16 cellular contexts compared by ENCODE assay signal in the genomic region with DNA sequence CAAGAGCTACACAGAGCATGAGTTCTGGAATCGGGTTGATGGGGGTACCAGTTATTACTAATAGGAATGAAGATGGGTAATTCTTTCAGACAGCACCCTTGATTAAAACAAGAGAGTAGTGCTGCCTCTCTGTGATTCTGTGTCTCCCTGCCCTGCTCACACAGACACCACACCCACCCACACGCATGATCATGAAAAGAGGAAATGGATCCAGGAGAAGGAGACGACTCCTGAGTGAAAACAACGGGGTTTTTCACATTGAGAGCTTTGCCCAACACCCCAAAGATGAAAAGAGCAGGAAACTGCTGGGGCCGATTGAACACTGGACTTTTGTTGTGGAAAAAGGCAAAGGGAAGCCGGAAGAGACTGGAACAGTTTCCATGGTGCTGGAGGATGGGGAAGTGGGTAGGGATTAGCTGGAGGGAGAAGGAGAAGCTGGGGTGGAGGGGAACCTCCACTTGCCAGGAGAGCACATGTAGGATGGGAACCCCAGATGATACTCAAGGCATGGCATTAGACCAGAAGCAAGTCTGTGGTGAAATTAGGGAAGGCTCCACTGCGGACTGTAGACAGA. TPM values are rescaled to one million over a fixed set of nuclear protein-coding genes. Genes with fewer than 3 reads are reported as not detected.
A peak's percentile ranks its signal among the peaks of the same experiment; 100 is the strongest.
DNase-seq lines count a peak whose midpoint lies in the region; ATAC-seq and TF ChIP-seq lines count a peak whose summit lies in the region.
"Had no signal": no experiment of that assay in that cellular context is flagged by ENCODE, and none has a peak within 500 bp of the region (broad histone marks: within the 10 kb centered on the region; RNA-seq: fewer than 3 reads in every experiment).

No MANE protein-coding gene starts in this region.

- H3K4me3 Mint-ChIP-seq in osteocyte (ENCODE audit: unreplicated experiment) = no peak overlapping the region
- H3K4me3 Mint-ChIP-seq: activated naive CD8-positive, alpha-beta T cell treated with anti-CD3 and anti-CD28 coated beads for 36 hours; CD4-positive, alpha-beta memory T cell; naive B cell had no signal

- CTCF ChIA-PET in IMR-90 (lab: Yijun Ruan, JAX) = no interaction called here

- H3K4me1 Mint-ChIP-seq in osteocyte (ENCODE audit: unreplicated experiment) = peaks cover 18% of the 10 kb centered on the region

- H3K56ac ChIP-seq in IMR-90 (ENCODE audit: extremely low read depth, insufficient read depth, low read length) = no peak overlapping the region

- H3K4ac ChIP-seq in IMR-90 (ENCODE audit: low read depth, low read length) = peak overlapping the region; percentile 66

- in situ Hi-C loops in IMR-90 (cut with MboI; ENCODE audit: low sequenced_read_pairs) = no loop called here

- peak overlapping the region; percentile 54; the same call in 1 of the 2 replicates for H3K14ac ChIP-seq in IMR-90 (replicated peaks; ENCODE audit: low read depth, low read length)

- H3K4me3 ChIP-seq in IMR-90 (ENCODE audit: insufficient read depth, low read depth, low read length) (no peak overlapping the region), breast epithelium (no peak overlapping the region)
- H3K4me3 ChIP-seq: heart right ventricle, right lobe of liver had no signal

- H3K27me3 ChIP-seq in IMR-90 (ENCODE audit: control insufficient read depth, insufficient read depth, low read length) (no peaks in the 10 kb centered on the region), breast epithelium (no peaks in the 10 kb centered on the region)
- H3K27me3 ChIP-seq: heart right ventricle, right lobe of liver had no signal

- POLR2A ChIA-PET in IMR-90 (lab: Charles Lee; ENCODE audit: unreplicated experiment) = no interaction called here

- dilution Hi-C loops in IMR-90 (cut with HindIII; ENCODE audit: low sequenced_read_pairs, unreplicated experiment) = no loop called here

- ATAC-seq in IMR-90 (ENCODE audit: low read depth) (no peak), HG02763 (IDR thresholded peaks at IDR 0.05; ENCODE audit: unreplicated experiment) (no peak)
- ATAC-seq: heart right ventricle, right lobe of liver, Right ventricle myocardium inferior had no signal

- H3K9me1 ChIP-seq in IMR-90 (ENCODE audit: insufficient read depth, low read length) = peaks cover 6% of the 10 kb centered on the region

- no peak overlapping the region for H3K4me2 ChIP-seq in IMR-90 (ENCODE audit: low read depth, low read length)

- peak overlapping the region; percentile 60 for H2AFZ ChIP-seq in IMR-90 (replicated peaks; ENCODE audit: low read length, poor library complexity)

- peak overlapping the region; percentile 0 for H3K18ac ChIP-seq in IMR-90 (ENCODE audit: low read depth, low read length)

- H4K5ac ChIP-seq in IMR-90 (ENCODE audit: low read depth, low read length) = peak overlapping the region; percentile 9

- peaks cover 29% of the 10 kb centered on the region for H3K4me1 ChIP-seq in IMR-90 (ENCODE audit: control insufficient read depth, insufficient read depth, low read length)
- peaks cover 7 to 9% of the 10 kb centered on the region in 2 donors for H3K4me1 ChIP-seq in breast epithelium

- H3K27ac ChIP-seq in IMR-90 (ENCODE audit: insufficient read depth, low read length) = peak overlapping the region; percentile 24
- H3K27ac ChIP-seq in breast epithelium = peak overlapping the region; percentile 39 to 44

- H3K9me3 ChIP-seq in IMR-90 (ENCODE audit: control insufficient read depth, insufficient read depth, low read length) (no peaks in the 10 kb centered on the region), breast epithelium (no peaks in the 10 kb centered on the region)
- H3K9me3 ChIP-seq: heart right ventricle, right lobe of liver had no signal

- no peak overlapping the region for H2BK5ac ChIP-seq in IMR-90 (ENCODE audit: low read depth, low read length, poor library complexity, severe bottlenecking)

- H2BK15ac ChIP-seq in IMR-90 (ENCODE audit: low read depth, low read length) = 0 out of 3 replicates have a peak overlapping the region, but pooled peaks have one; percentile 29

- TF ChIP-seq POLR2A in IMR-90 (IDR thresholded peaks at IDR 0.05; ENCODE audit: low read depth, low read length) = no peak
- no peak for TF ChIP-seq POLR2A in breast epithelium (IDR thresholded peaks at IDR 0.05)

- peak overlapping the region; percentile 75 for H2AK5ac ChIP-seq in IMR-90 (ENCODE audit: low read depth, low read length)

- 90% methylated on average over 3 of the region's 7 CpGs; no CpG with 5 or more reads in 1 of the 2 experiments for WGBS in IMR-90 (ENCODE audit: extremely low coverage in 2 of 2, insufficient read length in 1 of 2), 2 experiments

- no peak overlapping the region for H2AK9ac ChIP-seq in IMR-90 (replicated peaks; ENCODE audit: low read depth, low read length, poor library complexity)

- H3K23ac ChIP-seq in IMR-90 (ENCODE audit: low read depth, low read length) = peak overlapping the region; percentile 13; the same call in 1 of the 2 replicates

- H3K36me3 ChIP-seq in IMR-90 (ENCODE audit: control insufficient read depth, insufficient read depth, low read length) = no peaks in the 10 kb centered on the region
- no peaks in the 10 kb centered on the region for H3K36me3 ChIP-seq in breast epithelium
- H3K36me3 ChIP-seq: heart right ventricle, right lobe of liver had no signal

- H4K91ac ChIP-seq in IMR-90 (ENCODE audit: insufficient read depth, low read depth, low read length) = peak overlapping the region; percentile 78

- intact Hi-C loops in IMR-90 (cut with micrococcal nuclease) = no loop called here
- intact Hi-C loops in breast epithelium (cut with DNase I; ENCODE audit: low total_unique reads) = no loop called here

- no peaks in the 10 kb centered on the region for H3K79me1 ChIP-seq in IMR-90 (ENCODE audit: low read depth in 1 of 2, low read length in 2 of 2)

- peak overlapping the region; percentile 54 for H2BK20ac ChIP-seq in IMR-90 (ENCODE audit: low read depth, low read length)

- no peaks in the 10 kb centered on the region for H3K36me3 Mint-ChIP-seq in osteocyte (ENCODE audit: unreplicated experiment)
- H3K36me3 Mint-ChIP-seq: activated naive CD8-positive, alpha-beta T cell treated with anti-CD3 and anti-CD28 coated beads for 36 hours; CD4-positive, alpha-beta memory T cell; naive B cell had no signal

- no TSS peak for BruUV-seq in IMR-90 (replicated peaks; lab: Mats Ljungman, UMichigan)

- no peak for TF ChIP-seq CTCF in IMR-90 (conservative IDR thresholded peaks at IDR 0.05; ENCODE audit: low read depth, low read length)
- no peak for TF ChIP-seq CTCF in breast epithelium (IDR thresholded peaks at IDR 0.05)
- TF ChIP-seq CTCF in osteocyte (IDR thresholded peaks at IDR 0.05) = no peak

- peak overlapping the region; percentile 17 for H3K27ac Mint-ChIP-seq in osteocyte (ENCODE audit: unreplicated experiment)
- H3K27ac Mint-ChIP-seq: activated naive CD8-positive, alpha-beta T cell treated with anti-CD3 and anti-CD28 coated beads for 36 hours had no signal

- DNase-seq in GF-D8 (lab: John Stamatoyannopoulos, UW) (peak; percentile 28), IMR-90 (no peak), breast epithelium (ENCODE audit: low spot score in 2 of 2) (no peak), osteocyte (ENCODE audit: extremely low spot score, unreplicated experiment) (no peak), NCI-H2107 (lab: John Stamatoyannopoulos, UW) (no peak), T-helper 1 cell (no peak), germinal center (ENCODE audit: low spot score) (no peak)
- DNase-seq: CD4-positive, alpha-beta memory T cell; heart right ventricle; naive B cell; NCI-H146; NCI-H69 had no signal

- TF ChIP-seq RAD21 in IMR-90 (IDR thresholded peaks at IDR 0.05; ENCODE audit: low read length) = no peak

- no peak overlapping the region for H3K9ac ChIP-seq in IMR-90 (ENCODE audit: low read depth, low read length)

- peak overlapping the region; percentile 44; the same call in 1 of the 2 replicates for H2BK120ac ChIP-seq in IMR-90 (ENCODE audit: low read depth, low read length)

- H4K20me1 ChIP-seq in IMR-90 (ENCODE audit: insufficient read depth, low read length) = no peaks in the 10 kb centered on the region

- H4K8ac ChIP-seq in IMR-90 (ENCODE audit: low read depth in 2 of 2, low read length in 2 of 2) = peak overlapping the region in 1 of 2 experiments; percentile 89; a peak in 3 of 4 replicates

- no peaks in the 10 kb centered on the region for H3K27me3 Mint-ChIP-seq in osteocyte (ENCODE audit: unreplicated experiment)
- H3K27me3 Mint-ChIP-seq: CD4-positive, alpha-beta memory T cell; naive B cell had no signal

- H3K9me3 Mint-ChIP-seq in osteocyte (ENCODE audit: unreplicated experiment) = no peaks in the 10 kb centered on the region
- H3K9me3 Mint-ChIP-seq: activated naive CD8-positive, alpha-beta T cell treated with anti-CD3 and anti-CD28 coated beads for 36 hours; CD4-positive, alpha-beta memory T cell; naive B cell had no signal

RNA-seq across cellular contexts. Expression of a gene that starts 5.2 kb away (rescaled TPM):
- total RNA-seq in IMR-90 (2012; rRNA removed) (10.6 and 12.7 TPM in 2 replicates), breast epithelium (100 to 1,000 TPM; 104 to 130 (median 105) TPM), osteocyte (14.9 and 17.1 TPM in 2 replicates)
- 21.1 and 22.0 TPM in 2 replicates for polyA plus RNA-seq in IMR-90 (2012; rRNA removed)
- polyA plus RNA-seq in IMR-90 (2012; cell fraction: cytosol; rRNA removed) = 10.0 and 16.3 TPM in 2 replicates
- polyA plus RNA-seq in IMR-90 (2012; cell fraction: nucleus; rRNA removed; ENCODE audit: low replicate concordance) = 19.7 and 20.5 TPM in 2 replicates

RNA-seq across cellular contexts. Expression of a gene that starts 28.2 kb away (rescaled TPM):
- total RNA-seq in IMR-90 (2012; rRNA removed) = not detected in 2 replicates
- polyA plus RNA-seq in IMR-90 (2012; rRNA removed) = 0.83 and 1.5 TPM in 2 replicates
- polyA plus RNA-seq in IMR-90 (2012; cell fraction: cytosol; rRNA removed) = 1.2 and 2.7 TPM in 2 replicates
- 0.52 and 0.96 TPM in 2 replicates for polyA plus RNA-seq in IMR-90 (2012; cell fraction: nucleus; rRNA removed; ENCODE audit: low replicate concordance)
- 1 to 10 TPM in 2 of 3 donors, under 1 TPM in 1; 0.32 to 2.3 (median 1.8) TPM for total RNA-seq in breast epithelium
- 0.81 and 0.84 TPM in 2 replicates for total RNA-seq in osteocyte

RNA-seq across cellular contexts. Expression of a gene that starts 41.7 kb away (rescaled TPM):
- total RNA-seq in IMR-90 (2012; rRNA removed) = not detected in 2 replicates
- polyA plus RNA-seq in IMR-90 (2012; rRNA removed) = not detected in 2 replicates
- not detected in 2 replicates for polyA plus RNA-seq in IMR-90 (2012; cell fraction: cytosol; rRNA removed)
- polyA plus RNA-seq in IMR-90 (2012; cell fraction: nucleus; rRNA removed; ENCODE audit: low replicate concordance) = 0.10 and 0.17 TPM in 2 replicates
- total RNA-seq in breast epithelium = 1 to 10 TPM in 1 of 3 donors, not detected in 2; 1.1 TPM
- total RNA-seq in osteocyte = not detected in 2 replicates
- total RNA-seq: Right ventricle myocardium inferior had no signal
- polyA plus RNA-seq: CD4-positive, alpha-beta memory T cell; heart right ventricle had no signal

RNA-seq across cellular contexts. Expression of a gene that starts 51.2 kb away (rescaled TPM):
- not detected in 2 replicates for total RNA-seq in IMR-90 (2012; rRNA removed)
- not detected in 2 replicates for polyA plus RNA-seq in IMR-90 (2012; rRNA removed)
- not detected in 2 replicates for polyA plus RNA-seq in IMR-90 (2012; cell fraction: cytosol; rRNA removed)
- polyA plus RNA-seq in IMR-90 (2012; cell fraction: nucleus; rRNA removed; ENCODE audit: low replicate concordance) = not detected in 2 replicates
- not detected for total RNA-seq in breast epithelium
- not detected in 2 replicates for total RNA-seq in osteocyte
- total RNA-seq: activated naive CD8-positive, alpha-beta T cell treated with anti-CD3 and anti-CD28 coated beads for 36 hours; CD4-positive, alpha-beta memory T cell; heart right ventricle; right lobe of liver; Right ventricle myocardium inferior had no signal
- polyA plus RNA-seq: CD4-positive, alpha-beta memory T cell; heart right ventricle had no signal
